19 cellular contexts compared by ENCODE assay signal in genomic region chr1:79603862-79604261, GRCh38.
DNase-seq lines count a peak whose midpoint lies in the region; ATAC-seq and TF ChIP-seq lines count a peak whose summit lies in the region.
"Had no signal": no experiment of that assay in that cellular context is flagged by ENCODE, and none has a peak within 500 bp of the region (broad histone marks: within the 10 kb centered on the region; RNA-seq: fewer than 3 reads in every experiment).

No MANE protein-coding gene starts in this region.

- TF ChIP-seq CTCF in foreskin fibroblast (IDR thresholded peaks at IDR 0.05; ENCODE audit: low read depth, low read length) (no peak), GM13976 (IDR thresholded peaks at IDR 0.05; ENCODE audit: borderline replicate concordance, control extremely low read depth, extremely low read depth, insufficient read depth, missing control alignments) (no peak)

- peak; percentile 4 for DNase-seq in ACHN
- DNase-seq in HCEC 1CT: peak; percentile 62
- peak; percentile 90 for DNase-seq in amniotic epithelial cell (ENCODE audit: low read depth)
- DNase-seq in foreskin fibroblast: peak; percentile 82 to 88
- no peak for DNase-seq in NCI-H774 (lab: John Stamatoyannopoulos, UW)
- no peak for DNase-seq in GM13976 (ENCODE audit: low spot score)
- DNase-seq in COLO668 (lab: John Stamatoyannopoulos, UW; ENCODE audit: unreplicated experiment): no peak
- DNase-seq: activated CD4-positive, alpha-beta T cell treated with anti-CD3 and anti-CD28 coated beads, Interleukin-2, amount 10 ng/mL, durations not matched to agents 24 days and 14 days; activated T-cell treated with anti-CD3 and anti-CD28 coated beads, Interleukin-2, amount 50 U/mL, for 4 hours; anterior cingulate cortex; DMS 273 treated with DMSO at 0.1 percent for 48 hours; dorsolateral prefrontal cortex; NCI-H1417 treated with DMSO at 0.1 percent for 48 hours; NCI-H510A; posterior cingulate gyrus; RPMI8226; T-helper 17 cell had no signal

- in situ Hi-C loops in ACHN (cut with HindIII; ENCODE audit: low pct_ligation_motif_present, low pct_unique_long_range_greater_than_20kb, low sequenced_read_pairs): no loop called here
- in situ Hi-C loops in GM13976 (cut with MboI; ENCODE audit: low sequenced_read_pairs, unreplicated experiment): no loop called here

- H3K4me3 ChIP-seq in foreskin fibroblast (ENCODE audit: low read depth in 1 of 2, low read length in 2 of 2): no peak overlapping the region
- H3K4me3 ChIP-seq: dorsolateral prefrontal cortex, gastroesophageal sphincter had no signal

- ATAC-seq in GM19023 (IDR thresholded peaks at IDR 0.05; ENCODE audit: unreplicated experiment): no peak
- ATAC-seq: activated T-cell treated with anti-CD3 and anti-CD28 coated beads, Interleukin-2, amount 50 U/mL, for 4 hours; gastroesophageal sphincter; T-helper 17 cell had no signal

Comparison
In these comparisons a context has a peak if more than half of its experiments do, and no peak if none do; other contexts are left out.
1. DNase-seq: peak in ACHN (single experiment), HCEC 1CT (single experiment), amniotic epithelial cell (single experiment) and foreskin fibroblast (2 of 2); none in NCI-H774 (single experiment), GM13976 (single experiment) and COLO668 (single experiment).